ENCODE assay signal across 9 cellular contexts in the genomic region with DNA sequence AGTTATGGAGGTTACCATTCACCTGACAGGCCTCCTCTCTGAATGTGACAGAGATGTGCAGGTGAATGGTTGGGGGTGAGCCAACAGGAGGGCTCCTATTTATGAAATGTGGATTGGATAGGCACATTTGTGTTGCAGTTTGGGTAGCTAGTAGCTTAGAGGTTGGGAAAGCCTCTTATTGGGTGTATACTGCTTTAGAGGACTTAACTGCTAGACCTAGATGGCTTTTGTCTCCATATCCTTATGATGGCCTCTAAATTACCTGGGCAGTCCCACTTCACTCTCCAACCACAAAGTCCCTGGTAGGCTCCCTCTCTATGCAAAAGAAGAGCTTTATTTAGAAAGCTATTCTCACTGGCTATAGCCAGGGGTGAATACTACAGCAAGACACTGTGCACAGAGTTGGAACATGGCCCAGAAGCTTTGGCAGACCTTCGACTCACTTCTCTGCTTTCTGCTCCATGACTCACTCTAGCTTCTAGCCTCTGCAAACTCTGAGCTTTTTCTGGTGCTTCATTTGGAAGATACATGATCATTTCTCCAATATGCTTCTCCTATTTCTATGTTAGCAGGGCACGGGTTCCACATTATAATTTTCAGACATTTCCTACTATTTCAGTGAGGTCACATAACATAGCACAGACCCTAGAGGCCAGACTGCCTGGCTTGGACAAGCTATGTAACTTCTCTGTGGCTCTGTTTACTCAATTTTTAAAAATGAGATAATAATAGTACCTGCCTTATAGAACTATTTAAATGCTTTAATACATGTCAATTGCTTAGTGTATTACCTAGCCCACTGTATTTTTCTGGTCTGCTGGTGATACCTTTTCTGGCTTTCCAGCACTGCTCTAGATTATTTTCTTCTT. TPM values are rescaled to one million over a fixed set of nuclear protein-coding genes. Genes with fewer than 3 reads are reported as not detected.
A peak's percentile ranks its signal among the peaks of the same experiment; 100 is the strongest.
DNase-seq lines count a peak whose midpoint lies in the region; ATAC-seq, FAIRE-seq and TF ChIP-seq lines count a peak whose summit lies in the region.
"Had no signal": no experiment of that assay in that cellular context is flagged by ENCODE, and none has a peak within 500 bp of the region (broad histone marks: within the 10 kb centered on the region; RNA-seq: fewer than 3 reads in every experiment).

No MANE protein-coding gene starts in this region.

- WGBS in K562 (ENCODE audit: insufficient coverage, low coverage, missing lambda C conversion rate): 0% methylated on average over 2 of the region's 2 CpGs

- H3K27ac Mint-ChIP-seq in activated CD8-positive, alpha-beta T cell treated with anti-CD3 and anti-CD28 coated beads for 36 hours: no peak overlapping the region
- H3K27ac Mint-ChIP-seq in activated CD8-positive, alpha-beta T cell treated with anti-CD3 and anti-CD28 coated beads, Interleukin-2, amount 10 ng/mL, durations not matched to agents 7 days and 5 days: no peak overlapping the region

- POLR2A ChIA-PET in activated CD8-positive, alpha-beta T cell treated with anti-CD3 and anti-CD28 coated beads for 36 hours (lab: Charles Lee): no interaction called here
- POLR2A ChIA-PET in activated CD8-positive, alpha-beta T cell treated with anti-CD3 and anti-CD28 coated beads, Interleukin-2, amount 10 ng/mL, durations not matched to agents 7 days and 5 days (lab: Charles Lee): no interaction called here
- POLR2A ChIA-PET in K562 (lab: Yijun Ruan, JAX): no interaction called here

- FAIRE-seq in K562 (lab: Jason Lieb, UNC): no peak
- peak; percentile 82 for FAIRE-seq in kidney (lab: Jason Lieb, UNC)

- H3K4me2 ChIP-seq in K562 (ENCODE audit: insufficient read depth, low read length): no peak overlapping the region

- H3K36me3 ChIP-seq in K562 (ENCODE audit: control insufficient read depth, insufficient read depth, low read length) (no peaks in the 10 kb centered on the region), kidney (ENCODE audit: control insufficient read depth in 1 of 2, insufficient read depth in 2 of 2, low read length in 2 of 2) (no peaks in the 10 kb centered on the region), upper lobe of right lung (no peaks in the 10 kb centered on the region)

- no TSS peak for BruUV-seq in K562 (replicated peaks; lab: Mats Ljungman, UMichigan)

- TF ChIP-seq EP300 in K562 (IDR thresholded peaks at IDR 0.05; ENCODE audit: low read length): no peak

- no peak overlapping the region for H3K4me3 ChIP-seq in K562
- H3K4me3 ChIP-seq in kidney (ENCODE audit: low read length in 2 of 2): no peak overlapping the region
- no peak overlapping the region for H3K4me3 ChIP-seq in upper lobe of right lung

- DNase-seq in activated CD8-positive, alpha-beta T cell treated with anti-CD3 and anti-CD28 coated beads for 36 hours: peak; percentile 6
- no peak for DNase-seq in activated CD8-positive, alpha-beta T cell treated with anti-CD3 and anti-CD28 coated beads, Interleukin-2, amount 10 ng/mL, durations not matched to agents 7 days and 5 days
- DNase-seq in K562 (ENCODE audit: extremely low read depth in 1 of 4, low spot score in 3 of 4): peak in 1 of 4 experiments; percentile 10
- DNase-seq in kidney: peak; percentile 68
- DNase-seq in upper lobe of right lung: no peak
- DNase-seq in KG1 (lab: John Stamatoyannopoulos, UW): no peak
- DNase-seq in NCI-H1417 (lab: John Stamatoyannopoulos, UW): no peak

- TF ChIP-seq RAD21 in K562 (CRISPR knock-in tag; conservative IDR thresholded peaks at IDR 0.05 in 1 of 2, IDR thresholded peaks at IDR 0.05 in 1 of 2): no peak

- no peaks in the 10 kb centered on the region for H4K20me1 ChIP-seq in K562 (replicated peaks; ENCODE audit: control insufficient read depth, insufficient read depth, low read length)

- no peak overlapping the region for H3K9ac ChIP-seq in K562 (ENCODE audit: insufficient read depth in 1 of 2, low read depth in 2 of 2, low read length in 2 of 2)
- H3K9ac ChIP-seq in kidney (ENCODE audit: low read length in 2 of 2): no peak overlapping the region

- H3K4me1 Mint-ChIP-seq in activated CD8-positive, alpha-beta T cell treated with anti-CD3 and anti-CD28 coated beads for 36 hours (ENCODE audit: low read depth): peaks cover 2% of the 10 kb centered on the region
- peaks cover 23% of the 10 kb centered on the region for H3K4me1 Mint-ChIP-seq in activated CD8-positive, alpha-beta T cell treated with anti-CD3 and anti-CD28 coated beads, Interleukin-2, amount 10 ng/mL, durations not matched to agents 7 days and 5 days (ENCODE audit: low read depth)

- CTCF ChIA-PET in activated CD8-positive, alpha-beta T cell treated with anti-CD3 and anti-CD28 coated beads for 36 hours (lab: Charles Lee): no interaction called here
- CTCF ChIA-PET in activated CD8-positive, alpha-beta T cell treated with anti-CD3 and anti-CD28 coated beads, Interleukin-2, amount 10 ng/mL, durations not matched to agents 7 days and 5 days (lab: Charles Lee): interaction anchor here (0.6 kb wide), 1 partner anchor 102 kb away, joined by 3 read pairs; no protein-coding TSS in a partner anchor
- CTCF ChIA-PET in K562 (lab: Yijun Ruan, JAX; ENCODE audit: low intra/inter-chr PET ratio): no interaction called here

- no peaks in the 10 kb centered on the region; the same call in 1 of the 2 replicates for H3K9me3 ChIP-seq in K562 (replicated peaks; ENCODE audit: control insufficient read depth, insufficient read depth, low read depth, low read length)
- no peaks in the 10 kb centered on the region for H3K9me3 ChIP-seq in kidney (ENCODE audit: control insufficient read depth in 1 of 2, low read length in 2 of 2)
- H3K9me3 ChIP-seq in upper lobe of right lung: no peaks in the 10 kb centered on the region

- 0 out of 2 replicates have a peak overlapping the region, but pooled peaks have one; percentile 16 for H2AFZ ChIP-seq in K562 (ENCODE audit: low read depth, low read length)

- no peaks in the 10 kb centered on the region for H3K9me1 ChIP-seq in K562 (ENCODE audit: control insufficient read depth, insufficient read depth, low read length)

- intact Hi-C loops in activated CD8-positive, alpha-beta T cell treated with anti-CD3 and anti-CD28 coated beads for 36 hours (cut with micrococcal nuclease): no loop called here
- intact Hi-C loops in K562 (cut with micrococcal nuclease): no loop called here
- intact Hi-C loops in kidney (cut with DNase I): no loop called here
- intact Hi-C loops in upper lobe of right lung (cut with DNase I): no loop called here

- peaks cover 0 to 5% of the 10 kb centered on the region in 2 experiments; a peak in 2 of 5 replicates for H3K4me1 ChIP-seq in K562 (replicated peaks in 1 of 2; ENCODE audit: control insufficient read depth in 2 of 2, insufficient read depth in 2 of 2, low read length in 2 of 2)
- H3K4me1 ChIP-seq in kidney (ENCODE audit: control insufficient read depth in 1 of 2, insufficient read depth in 1 of 2, low read depth in 1 of 2, low read length in 2 of 2): no peaks in the 10 kb centered on the region
- no peaks in the 10 kb centered on the region for H3K4me1 ChIP-seq in upper lobe of right lung

- in situ Hi-C loops in K562 (cut with MboI): no loop called here

- no peaks in the 10 kb centered on the region; a peak in 2 of 5 replicates for H3K27me3 ChIP-seq in K562 (ENCODE audit: control insufficient read depth in 2 of 2, insufficient read depth in 2 of 2, low read length in 2 of 2)
- no peaks in the 10 kb centered on the region for H3K27me3 ChIP-seq in upper lobe of right lung

- H3K9me3 Mint-ChIP-seq in activated CD8-positive, alpha-beta T cell treated with anti-CD3 and anti-CD28 coated beads for 36 hours: no peaks in the 10 kb centered on the region
- peaks cover 5% of the 10 kb centered on the region for H3K9me3 Mint-ChIP-seq in activated CD8-positive, alpha-beta T cell treated with anti-CD3 and anti-CD28 coated beads, Interleukin-2, amount 10 ng/mL, durations not matched to agents 7 days and 5 days (ENCODE audit: insufficient read depth)

- no peak for TF ChIP-seq CTCF in activated CD8-positive, alpha-beta T cell treated with anti-CD3 and anti-CD28 coated beads for 36 hours (IDR thresholded peaks at IDR 0.05)
- TF ChIP-seq CTCF in K562 (IDR thresholded peaks at IDR 0.05 in 2 of 3, conservative IDR thresholded peaks at IDR 0.05 in 1 of 3; ENCODE audit: insufficient read depth in 2 of 3, low read depth in 1 of 3, low read length in 3 of 3) (no peak), kidney (IDR thresholded peaks at IDR 0.05; ENCODE audit: borderline replicate concordance, extremely low read depth, insufficient read depth) (no peak), upper lobe of right lung (IDR thresholded peaks at IDR 0.05) (no peak)

- no peaks in the 10 kb centered on the region for H3K27me3 Mint-ChIP-seq in activated CD8-positive, alpha-beta T cell treated with anti-CD3 and anti-CD28 coated beads for 36 hours
- no peaks in the 10 kb centered on the region for H3K27me3 Mint-ChIP-seq in activated CD8-positive, alpha-beta T cell treated with anti-CD3 and anti-CD28 coated beads, Interleukin-2, amount 10 ng/mL, durations not matched to agents 7 days and 5 days (ENCODE audit: low read depth)

- H3K36me3 Mint-ChIP-seq in activated CD8-positive, alpha-beta T cell treated with anti-CD3 and anti-CD28 coated beads for 36 hours (ENCODE audit: low read depth): no peaks in the 10 kb centered on the region
- peaks cover 9% of the 10 kb centered on the region for H3K36me3 Mint-ChIP-seq in activated CD8-positive, alpha-beta T cell treated with anti-CD3 and anti-CD28 coated beads, Interleukin-2, amount 10 ng/mL, durations not matched to agents 7 days and 5 days (ENCODE audit: low read depth)

- H3K4me3 Mint-ChIP-seq in activated CD8-positive, alpha-beta T cell treated with anti-CD3 and anti-CD28 coated beads for 36 hours: no peak overlapping the region
- no peak overlapping the region for H3K4me3 Mint-ChIP-seq in activated CD8-positive, alpha-beta T cell treated with anti-CD3 and anti-CD28 coated beads, Interleukin-2, amount 10 ng/mL, durations not matched to agents 7 days and 5 days

- H3K27ac ChIP-seq in K562 (ENCODE audit: extremely low read depth, low read depth, low read length) (no peak overlapping the region), kidney (ENCODE audit: low read depth in 2 of 2, low read length in 2 of 2) (no peak overlapping the region), upper lobe of right lung (no peak overlapping the region)

- H3K79me2 ChIP-seq in K562 (ENCODE audit: control insufficient read depth, insufficient read depth, low read length): no peaks in the 10 kb centered on the region

- no peak for TF ChIP-seq POLR2A in K562 (conservative IDR thresholded peaks at IDR 0.05)

- peak; percentile 60 for ATAC-seq in activated CD8-positive, alpha-beta T cell treated with anti-CD3 and anti-CD28 coated beads for 36 hours
- ATAC-seq in activated CD8-positive, alpha-beta T cell treated with anti-CD3 and anti-CD28 coated beads, Interleukin-2, amount 10 ng/mL, durations not matched to agents 7 days and 5 days: no peak
- no peak for ATAC-seq in K562
- peak; percentile 72 for ATAC-seq in upper lobe of right lung
- no peak for ATAC-seq in HG02840 (IDR thresholded peaks at IDR 0.05; ENCODE audit: low FRiP score, unreplicated experiment)

RNA-seq across cellular contexts. Expression of a gene that starts 6.0 kb away (rescaled TPM):
- total RNA-seq in activated CD8-positive, alpha-beta T cell treated with anti-CD3 and anti-CD28 coated beads for 36 hours: not detected
- not detected for total RNA-seq in activated CD8-positive, alpha-beta T cell treated with anti-CD3 and anti-CD28 coated beads, Interleukin-2, amount 10 ng/mL, durations not matched to agents 7 days and 5 days
- not detected in 2 replicates for total RNA-seq in K562 (2011; cell fraction: chromatin; rRNA removed; ENCODE audit: low replicate concordance)
- total RNA-seq in K562 (2011; cell fraction: nucleolus; rRNA removed): not detected in 2 replicates
- not detected in 2 replicates for total RNA-seq in K562 (2011; cell fraction: nucleoplasm; rRNA removed)
- total RNA-seq in K562 (2014; rRNA removed) (not detected in 2 replicates), K562 (2014; rRNA removed; fragmentation: Illumina TruSeq; extraction: Trizol) (not detected in 2 replicates), K562 (2015; rRNA removed; fragmentation: Illumina TruSeq; extraction: Trizol) (not detected in 2 replicates), K562 (2021) (not detected in 2 replicates), kidney (2.2 TPM), upper lobe of right lung (1.6 TPM)
- polyA plus RNA-seq in K562 (2011; rRNA removed) (not detected in 2 replicates), K562 (2014; fragmentation: Illumina TruSeq; extraction: Trizol) (not detected in 2 replicates), K562 (2014; fragmentation: Nextera tagmentation; extraction: Ambion mirVana) (not detected), K562 (2014; rRNA removed) (not detected in 2 replicates), kidney (ENCODE audit: insufficient read depth, low read depth, low replicate concordance) (5.5 TPM)
- not detected in 2 replicates for polyA plus RNA-seq in K562 (2011; cell fraction: cytosol; rRNA removed)
- not detected in 2 replicates for polyA plus RNA-seq in K562 (2011; cell fraction: nucleus; rRNA removed)
- polyA plus RNA-seq in K562 (2012): not detected in 2 replicates
- polyA minus RNA-seq in K562 (2011; rRNA and poly(A)+ RNA removed): not detected in 2 replicates
- not detected in 2 replicates for polyA minus RNA-seq in K562 (2011; cell fraction: cytosol; rRNA and poly(A)+ RNA removed)
- polyA minus RNA-seq in K562 (2011; cell fraction: nucleus; rRNA and poly(A)+ RNA removed): not detected in 2 replicates

RNA-seq across cellular contexts. Expression of a gene that starts 28.6 kb away (rescaled TPM):
- total RNA-seq in activated CD8-positive, alpha-beta T cell treated with anti-CD3 and anti-CD28 coated beads for 36 hours: 10 to 100 TPM; 33.0 to 35.4 TPM
- 10 to 100 TPM; 93.6 to 96.2 TPM for total RNA-seq in activated CD8-positive, alpha-beta T cell treated with anti-CD3 and anti-CD28 coated beads, Interleukin-2, amount 10 ng/mL, durations not matched to agents 7 days and 5 days
- 1.2 and 2.5 TPM in 2 replicates for total RNA-seq in K562 (2011; cell fraction: chromatin; rRNA removed; ENCODE audit: low replicate concordance)
- total RNA-seq in K562 (2011; cell fraction: nucleolus; rRNA removed): 0.50 and 1.2 TPM in 2 replicates
- total RNA-seq in K562 (2011; cell fraction: nucleoplasm; rRNA removed): 1.3 and 1.9 TPM in 2 replicates
- total RNA-seq in K562 (2014; rRNA removed) (81.3 and 82.5 TPM in 2 replicates), K562 (2014; rRNA removed; fragmentation: Illumina TruSeq; extraction: Trizol) (77.9 and 85.9 TPM in 2 replicates), K562 (2015; rRNA removed; fragmentation: Illumina TruSeq; extraction: Trizol) (82.4 and 87.7 TPM in 2 replicates), K562 (2021) (37.0 and 42.2 TPM in 2 replicates), kidney (36.8 TPM), upper lobe of right lung (23.9 TPM)
- polyA plus RNA-seq in K562 (2011; rRNA removed) (1.4 and 2.6 TPM in 2 replicates), K562 (2014; fragmentation: Illumina TruSeq; extraction: Trizol) (67.5 and 79.2 TPM in 2 replicates), K562 (2014; fragmentation: Nextera tagmentation; extraction: Ambion mirVana) (10 to 100 TPM; 17.7 to 29.0 TPM), K562 (2014; rRNA removed) (25.9 and 32.5 TPM in 2 replicates), kidney (ENCODE audit: insufficient read depth, low read depth, low replicate concordance) (44.0 TPM)
- 0.73 and 0.86 TPM in 2 replicates for polyA plus RNA-seq in K562 (2011; cell fraction: cytosol; rRNA removed)
- polyA plus RNA-seq in K562 (2011; cell fraction: nucleus; rRNA removed): 0.97 and 1.0 TPM in 2 replicates
- 31.0 and 60.1 TPM in 2 replicates for polyA plus RNA-seq in K562 (2012)
- 1.2 and 1.4 TPM in 2 replicates for polyA minus RNA-seq in K562 (2011; rRNA and poly(A)+ RNA removed)
- polyA minus RNA-seq in K562 (2011; cell fraction: cytosol; rRNA and poly(A)+ RNA removed): 2.3 and 3.2 TPM in 2 replicates
- 1.2 and 1.3 TPM in 2 replicates for polyA minus RNA-seq in K562 (2011; cell fraction: nucleus; rRNA and poly(A)+ RNA removed)

RNA-seq across cellular contexts. Expression of a gene that starts 38.2 kb away (rescaled TPM):
- total RNA-seq in activated CD8-positive, alpha-beta T cell treated with anti-CD3 and anti-CD28 coated beads for 36 hours: not detected
- total RNA-seq in activated CD8-positive, alpha-beta T cell treated with anti-CD3 and anti-CD28 coated beads, Interleukin-2, amount 10 ng/mL, durations not matched to agents 7 days and 5 days: not detected
- total RNA-seq in K562 (2011; cell fraction: chromatin; rRNA removed; ENCODE audit: low replicate concordance): not detected in 2 replicates
- total RNA-seq in K562 (2011; cell fraction: nucleolus; rRNA removed): not detected in 2 replicates
- not detected in 2 replicates for total RNA-seq in K562 (2011; cell fraction: nucleoplasm; rRNA removed)
- total RNA-seq in K562 (2014; rRNA removed): not detected in 2 replicates
- not detected in 2 replicates for total RNA-seq in K562 (2014; rRNA removed; fragmentation: Illumina TruSeq; extraction: Trizol)
- total RNA-seq in K562 (2015; rRNA removed; fragmentation: Illumina TruSeq; extraction: Trizol): not detected in 2 replicates
- not detected in 2 replicates for total RNA-seq in K562 (2021)
- polyA plus RNA-seq in K562 (2011; rRNA removed): not detected in 2 replicates
- not detected in 2 replicates for polyA plus RNA-seq in K562 (2011; cell fraction: cytosol; rRNA removed)
- not detected in 2 replicates for polyA plus RNA-seq in K562 (2011; cell fraction: nucleus; rRNA removed)
- 0.03 TPM in 1 of 2 replicates, not detected in the other for polyA plus RNA-seq in K562 (2012)
- not detected in 2 replicates for polyA plus RNA-seq in K562 (2014; fragmentation: Illumina TruSeq; extraction: Trizol)
- not detected for polyA plus RNA-seq in K562 (2014; fragmentation: Nextera tagmentation; extraction: Ambion mirVana)
- polyA plus RNA-seq in K562 (2014; rRNA removed): not detected in 2 replicates
- polyA minus RNA-seq in K562 (2011; rRNA and poly(A)+ RNA removed): not detected in 2 replicates
- polyA minus RNA-seq in K562 (2011; cell fraction: cytosol; rRNA and poly(A)+ RNA removed): not detected in 2 replicates
- not detected in 2 replicates for polyA minus RNA-seq in K562 (2011; cell fraction: nucleus; rRNA and poly(A)+ RNA removed)
- total RNA-seq in kidney: not detected
- polyA plus RNA-seq in kidney (ENCODE audit: insufficient read depth, low read depth, low replicate concordance): not detected
- not detected for total RNA-seq in upper lobe of right lung
- total RNA-seq: lower leg skin had no signal

Comparison
In these comparisons a context has a peak if more than half of its experiments do, and no peak if none do; other contexts are left out.
1. ATAC-seq: peak in activated CD8-positive, alpha-beta T cell treated with anti-CD3 and anti-CD28 coated beads for 36 hours (single experiment) and upper lobe of right lung (single experiment); none in activated CD8-positive, alpha-beta T cell treated with anti-CD3 and anti-CD28 coated beads, Interleukin-2, amount 10 ng/mL, durations not matched to agents 7 days and 5 days (single experiment), K562 (single experiment) and HG02840 (single experiment).
2. DNase-seq: peak in activated CD8-positive, alpha-beta T cell treated with anti-CD3 and anti-CD28 coated beads for 36 hours (single experiment) and kidney (single experiment); none in activated CD8-positive, alpha-beta T cell treated with anti-CD3 and anti-CD28 coated beads, Interleukin-2, amount 10 ng/mL, durations not matched to agents 7 days and 5 days (single experiment), upper lobe of right lung (single experiment), KG1 (single experiment) and NCI-H1417 (0 of 3).